9 cellular contexts compared by ENCODE assay signal in the genomic region with DNA sequence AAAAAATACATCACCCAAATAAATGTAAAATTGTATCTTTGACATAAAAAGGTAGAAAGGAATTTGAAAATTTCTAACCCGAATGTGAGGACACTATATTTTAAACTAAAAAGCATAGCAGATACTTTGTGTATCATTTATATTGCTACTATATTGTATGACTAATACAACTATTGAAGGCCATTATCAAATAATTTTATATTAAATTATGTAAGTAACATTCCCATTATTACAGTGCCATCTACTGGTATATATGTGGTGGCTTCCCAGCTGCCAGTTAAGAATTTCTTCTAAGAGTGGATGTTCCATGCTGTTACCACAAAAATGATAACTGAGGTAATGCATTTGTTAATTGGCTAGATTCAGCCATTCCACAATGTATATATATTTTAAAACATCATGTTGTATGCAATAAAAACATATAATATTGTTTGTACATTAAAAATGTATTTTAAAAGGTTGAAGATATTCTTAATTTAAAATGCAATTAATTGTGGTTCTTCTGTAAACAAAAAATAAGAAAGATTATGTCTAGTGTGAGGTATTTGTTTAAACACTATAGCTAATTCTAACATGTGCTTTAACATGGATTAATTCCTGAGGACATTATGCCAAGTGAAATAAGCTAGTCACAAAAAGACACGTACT.
DNase-seq lines count a peak whose midpoint lies in the region; ATAC-seq and TF ChIP-seq lines count a peak whose summit lies in the region.
"Had no signal": no experiment of that assay in that cellular context is flagged by ENCODE, and none has a peak within 500 bp of the region (broad histone marks: within the 10 kb centered on the region; RNA-seq: fewer than 3 reads in every experiment).

No MANE protein-coding gene starts in this region.

- no peaks in the 10 kb centered on the region for H3K36me3 Mint-ChIP-seq in Calu3 (ENCODE audit: insufficient read depth, unreplicated experiment)
- H3K36me3 Mint-ChIP-seq: IgD-negative memory B cell had no signal

- no peak for TF ChIP-seq CTCF in Calu3 (IDR thresholded peaks at IDR 0.05; ENCODE audit: unreplicated experiment)
- TF ChIP-seq CTCF in LNCaP clone FGC (IDR thresholded peaks at IDR 0.05; ENCODE audit: control insufficient read depth, extremely low read depth, insufficient read depth) = peak; percentile 55
- peak in 2 of 3 experiments; percentile 35 to 50 for TF ChIP-seq CTCF in ascending aorta (IDR thresholded peaks at IDR 0.05)
- TF ChIP-seq CTCF in kidney epithelial cell (IDR thresholded peaks at IDR 0.05; ENCODE audit: insufficient read depth, low read length, poor library complexity, severe bottlenecking) = peak; percentile 61

- H3K4me1 ChIP-seq in ascending aorta = no peaks in the 10 kb centered on the region

- H3K4me1 Mint-ChIP-seq in Calu3 (ENCODE audit: low read depth, unreplicated experiment) = peaks cover 7% of the 10 kb centered on the region
- H3K4me1 Mint-ChIP-seq: IgD-negative memory B cell had no signal

- intact Hi-C loops in Calu3 (cut with micrococcal nuclease; ENCODE audit: unreplicated experiment) = loop anchor here (1.0 to 10.0 kb wide), 3 partner anchors 163 to 556 kb away; partner anchors contain the start of genes CASP6 and GAR1
- intact Hi-C loops in ascending aorta (cut with DNase I) = loop anchor here (2.0 kb wide), 1 partner anchor 555 kb away; no protein-coding TSS in a partner anchor

- BruUV-seq in Calu3 (replicated peaks; lab: Mats Ljungman, UMichigan) = no TSS peak

- H3K27me3 ChIP-seq in ascending aorta (no peaks in the 10 kb centered on the region), kidney epithelial cell (ENCODE audit: control insufficient read depth, insufficient read depth, low read length) (no peaks in the 10 kb centered on the region)

- H3K36me3 ChIP-seq in ascending aorta (no peaks in the 10 kb centered on the region), kidney epithelial cell (ENCODE audit: control insufficient read depth, insufficient read depth, low read length) (no peaks in the 10 kb centered on the region)

- DNase-seq in Calu3 = peak; percentile 9
- no peak for DNase-seq in LNCaP clone FGC (ENCODE audit: low read depth)
- no peak for DNase-seq in ascending aorta (ENCODE audit: low spot score in 2 of 2)
- no peak for DNase-seq in kidney epithelial cell (ENCODE audit: low read depth)
- DNase-seq in T-helper 1 cell = no peak
- no peak for DNase-seq in stimulated activated CD4-positive, alpha-beta T cell treated with anti-CD3 and anti-CD28 coated beads, Interleukin-2, amount 100 ng/mL, for 48 hours

- no peak overlapping the region for H3K27ac Mint-ChIP-seq in Calu3 (ENCODE audit: unreplicated experiment)
- H3K27ac Mint-ChIP-seq: IgD-negative memory B cell had no signal

- no peaks in the 10 kb centered on the region for H3K9me3 ChIP-seq in ascending aorta

- no peaks in the 10 kb centered on the region for H3K9me3 Mint-ChIP-seq in Calu3 (ENCODE audit: low read depth, unreplicated experiment)
- H3K9me3 Mint-ChIP-seq: IgD-negative memory B cell had no signal

- no peak overlapping the region for H3K27ac ChIP-seq in ascending aorta

- no peaks in the 10 kb centered on the region for H3K27me3 Mint-ChIP-seq in Calu3 (ENCODE audit: unreplicated experiment)

- ATAC-seq in GM18519 (IDR thresholded peaks at IDR 0.05; ENCODE audit: low FRiP score, unreplicated experiment) (no peak), HG03565 (IDR thresholded peaks at IDR 0.05; ENCODE audit: unreplicated experiment) (no peak)

- H3K4me3 ChIP-seq in LNCaP clone FGC (ENCODE audit: low read depth, low read length) = no peak overlapping the region
- no peak overlapping the region for H3K4me3 ChIP-seq in ascending aorta
- H3K4me3 ChIP-seq in kidney epithelial cell (ENCODE audit: low read depth, low read length) = no peak overlapping the region

- no peak overlapping the region for H3K4me3 Mint-ChIP-seq in Calu3 (ENCODE audit: low read depth, unreplicated experiment)
- H3K4me3 Mint-ChIP-seq: IgD-negative memory B cell had no signal

- CTCF ChIA-PET in Calu3 (lab: Charles Lee) = no interaction called here
